16 cellular contexts compared by ENCODE assay signal in genomic region chr1:33301273-33301984, GRCh38. TPM values are rescaled to one million over a fixed set of nuclear protein-coding genes. Genes with fewer than 3 reads are reported as not detected.
DNase-seq lines count a peak whose midpoint lies in the region; ATAC-seq and TF ChIP-seq lines count a peak whose summit lies in the region.
"Had no signal": no experiment of that assay in that cellular context is flagged by ENCODE, and none has a peak within 500 bp of the region (broad histone marks: within the 10 kb centered on the region; RNA-seq: fewer than 3 reads in every experiment).

No MANE protein-coding gene starts in this region.

- POLR2A ChIA-PET in activated CD8-positive, alpha-beta T cell treated with anti-CD3 and anti-CD28 coated beads for 36 hours (lab: Charles Lee): no interaction called here

- TF ChIP-seq POLR2A in sigmoid colon (IDR thresholded peaks at IDR 0.05): no peak

- H3K27ac ChIP-seq in sigmoid colon: peak overlapping the region; percentile 19 to 70 (median 70)
- H3K27ac ChIP-seq: cardiac muscle cell, KMS-11 had no signal

- intact Hi-C loops in activated CD8-positive, alpha-beta T cell treated with anti-CD3 and anti-CD28 coated beads for 36 hours (cut with micrococcal nuclease): no loop called here
- intact Hi-C loops in left ventricle myocardium superior (cut with micrococcal nuclease): no loop called here
- intact Hi-C loops in sigmoid colon (cut with DNase I): no loop called here

- peaks cover 0 to 21% (median 19%) of the 10 kb centered on the region in 4 donors for H3K4me1 ChIP-seq in sigmoid colon
- H3K4me1 ChIP-seq: Caco-2 had no signal

- H3K9me3 Mint-ChIP-seq in activated CD8-positive, alpha-beta T cell treated with anti-CD3 and anti-CD28 coated beads for 36 hours: no peaks in the 10 kb centered on the region
- H3K9me3 Mint-ChIP-seq: activated B cell treated with CpG ODN at 0.5 μM for 24 hours; activated T-cell treated with anti-CD3 and anti-CD28 coated beads, Interleukin-2, amount 50 U/mL, for 24 hours; stimulated activated naive CD8-positive, alpha-beta T cell treated with anti-CD3 and anti-CD28 coated beads, Interleukin-15, Interleukin-2, amounts not matched to agents 100 ng/mL and 50 ng/mL, for 24 hours had no signal

- H3K27me3 Mint-ChIP-seq in activated CD8-positive, alpha-beta T cell treated with anti-CD3 and anti-CD28 coated beads for 36 hours: peaks cover 7% of the 10 kb centered on the region

- H3K4me3 ChIP-seq in sigmoid colon: no peak overlapping the region
- H3K4me3 ChIP-seq: cardiac muscle cell had no signal

- CTCF ChIA-PET in activated CD8-positive, alpha-beta T cell treated with anti-CD3 and anti-CD28 coated beads for 36 hours (lab: Charles Lee): interaction anchor here (1.3 kb wide), 1 partner anchor 64 kb away, joined by 3 read pairs; no protein-coding TSS in a partner anchor

- no peaks in the 10 kb centered on the region for H3K9me3 ChIP-seq in sigmoid colon
- H3K9me3 ChIP-seq: Caco-2 had no signal

- H3K27me3 ChIP-seq in sigmoid colon: peaks cover 0 to under 1% (median 0%) of the 10 kb centered on the region in 3 donors

- peaks cover 3 to 18% (median 5%) of the 10 kb centered on the region in 4 donors for H3K36me3 ChIP-seq in sigmoid colon

- H3K4me3 Mint-ChIP-seq in activated CD8-positive, alpha-beta T cell treated with anti-CD3 and anti-CD28 coated beads for 36 hours: no peak overlapping the region
- H3K4me3 Mint-ChIP-seq: activated B cell treated with CpG ODN at 0.5 μM for 24 hours; activated T-cell treated with anti-CD3 and anti-CD28 coated beads, Interleukin-2, amount 50 U/mL, for 24 hours; stimulated activated naive CD8-positive, alpha-beta T cell treated with anti-CD3 and anti-CD28 coated beads, Interleukin-15, Interleukin-2, amounts not matched to agents 100 ng/mL and 50 ng/mL, for 24 hours had no signal

- H3K36me3 Mint-ChIP-seq in activated CD8-positive, alpha-beta T cell treated with anti-CD3 and anti-CD28 coated beads for 36 hours (ENCODE audit: low read depth): peaks cover 9% of the 10 kb centered on the region

- no peak for TF ChIP-seq CTCF in activated CD8-positive, alpha-beta T cell treated with anti-CD3 and anti-CD28 coated beads for 36 hours (IDR thresholded peaks at IDR 0.05)
- TF ChIP-seq CTCF in sigmoid colon (IDR thresholded peaks at IDR 0.05): no peak

- ATAC-seq in activated CD8-positive, alpha-beta T cell treated with anti-CD3 and anti-CD28 coated beads for 36 hours: no peak
- ATAC-seq in left ventricle myocardium superior: peak; percentile 44
- no peak for ATAC-seq in HG02798 (IDR thresholded peaks at IDR 0.05; ENCODE audit: poor library complexity, unreplicated experiment)
- ATAC-seq in HG02938 (IDR thresholded peaks at IDR 0.05; ENCODE audit: unreplicated experiment): no peak

- no peak for TF ChIP-seq EP300 in sigmoid colon (IDR thresholded peaks at IDR 0.05)

- peaks cover 12% of the 10 kb centered on the region for H3K4me1 Mint-ChIP-seq in activated CD8-positive, alpha-beta T cell treated with anti-CD3 and anti-CD28 coated beads for 36 hours (ENCODE audit: low read depth)

- 91 to 92% methylated on average over 4 of the region's 4 CpGs for WGBS in sigmoid colon, 2 donors

- DNase-seq in EH (ENCODE audit: low read depth): peak; percentile 64
- DNase-seq in activated CD8-positive, alpha-beta T cell treated with anti-CD3 and anti-CD28 coated beads for 36 hours: no peak
- DNase-seq in left ventricle myocardium superior: no peak
- DNase-seq in sigmoid colon: peak; percentile 77
- DNase-seq in NCI-H187 treated with DMSO at 0.1 percent for 48 hours (lab: John Stamatoyannopoulos, UW): no peak
- DNase-seq: activated B cell treated with CpG ODN at 0.5 μM for 24 hours; activated T-cell treated with anti-CD3 and anti-CD28 coated beads, Interleukin-2, amount 50 U/mL, for 24 hours; Caco-2; NCI-H187; retina had no signal

- peak overlapping the region; percentile 25 for H3K27ac Mint-ChIP-seq in activated CD8-positive, alpha-beta T cell treated with anti-CD3 and anti-CD28 coated beads for 36 hours
- H3K27ac Mint-ChIP-seq: activated B cell treated with CpG ODN at 0.5 μM for 24 hours; stimulated activated naive CD8-positive, alpha-beta T cell treated with anti-CD3 and anti-CD28 coated beads, Interleukin-15, Interleukin-2, amounts not matched to agents 100 ng/mL and 50 ng/mL, for 24 hours had no signal

RNA-seq across cellular contexts. Expression of gene A3GALT2, which starts 19.5 kb away (rescaled TPM):
- total RNA-seq in activated CD8-positive, alpha-beta T cell treated with anti-CD3 and anti-CD28 coated beads for 36 hours: not detected
- total RNA-seq in left ventricle myocardium superior (not detected), sigmoid colon (not detected)
- not detected for polyA plus RNA-seq in sigmoid colon
- total RNA-seq: activated B cell treated with CpG ODN at 0.5 μM for 24 hours, Caco-2, cardiac muscle cell, epithelial cell of proximal tubule had no signal

RNA-seq across cellular contexts. Expression of gene ZNF362, which starts 45.1 kb away (rescaled TPM):
- 1 to 10 TPM; 5.4 to 7.8 TPM for total RNA-seq in activated CD8-positive, alpha-beta T cell treated with anti-CD3 and anti-CD28 coated beads for 36 hours
- total RNA-seq in left ventricle myocardium superior: 37.8 TPM
- total RNA-seq in sigmoid colon: 10 to 100 TPM; 11.2 to 18.8 (median 15.9) TPM
- 1 to 10 TPM; 3.5 to 9.3 (median 5.4) TPM for polyA plus RNA-seq in sigmoid colon

Comparison
In these comparisons a context has a peak if more than half of its experiments do, and no peak if none do; other contexts are left out.
1. DNase-seq: peak in EH (single experiment) and sigmoid colon (single experiment); none in activated CD8-positive, alpha-beta T cell treated with anti-CD3 and anti-CD28 coated beads for 36 hours (single experiment), left ventricle myocardium superior (single experiment) and NCI-H187 treated with DMSO at 0.1 percent for 48 hours (single experiment).